Comparison of ENCODE assay signal across 9 cellular contexts in genomic region chr6:35107761-35108160, GRCh38. TPM values are rescaled to one million over a fixed set of nuclear protein-coding genes. Genes with fewer than 3 reads are reported as not detected.
"Had no signal": no experiment of that assay in that cellular context is flagged by ENCODE, and none has a peak within 500 bp of the region (broad histone marks: within the 10 kb centered on the region; RNA-seq: fewer than 3 reads in every experiment).

No MANE protein-coding gene starts in this region.

RNA-seq across cellular contexts. Expression of gene TCP11, which starts 33.4 kb away (rescaled TPM):
- total RNA-seq: activated CD4-positive, alpha-beta memory T cell treated with anti-CD3 and anti-CD28 coated beads, Interleukin-2, amount 10 ng/mL, durations not matched to agents 7 days and 5 days; activated CD4-positive, alpha-beta T cell treated with anti-CD3 and anti-CD28 coated beads, Interleukin-2, amount 10 ng/mL, durations not matched to agents 24 days and 14 days; activated T-cell treated with anti-CD3 and anti-CD28 coated beads, Interleukin-2, amount 50 U/mL, for 72 hours; endodermal cell; left ventricle myocardium inferior; lung microvascular endothelial cell; natural killer cell treated with Interleukin-12 subunit alpha and Interleukin-12 subunit beta and Interleukin-15 and Interleukin-18, amount 100 ng/mL, for 72 hours; psoas muscle; right atrium auricular region had no signal
